21 cellular contexts compared by ENCODE assay signal in the genomic region with DNA sequence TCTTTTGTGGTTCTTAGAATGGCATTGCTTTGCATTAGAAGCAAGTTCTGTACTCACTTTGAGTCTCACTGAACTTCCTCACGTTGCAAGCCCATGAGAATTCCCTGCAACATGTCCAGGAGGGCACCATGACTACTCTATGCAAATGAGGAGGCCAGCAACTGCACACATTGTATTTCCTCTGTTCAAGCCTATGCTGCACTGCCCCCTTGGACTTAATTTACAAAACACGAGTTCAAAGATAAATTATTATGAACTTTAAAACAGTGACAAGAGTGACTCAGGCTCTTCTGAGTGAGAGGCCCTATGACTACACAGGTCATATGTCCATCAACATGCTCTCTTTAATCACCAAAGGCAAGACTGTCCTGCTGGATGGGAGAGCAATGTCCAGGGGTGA.
DNase-seq lines count a peak whose midpoint lies in the region; ATAC-seq and TF ChIP-seq lines count a peak whose summit lies in the region.
"Had no signal": no experiment of that assay in that cellular context is flagged by ENCODE, and none has a peak within 500 bp of the region (broad histone marks: within the 10 kb centered on the region; RNA-seq: fewer than 3 reads in every experiment).

No MANE protein-coding gene starts in this region.

- no peak overlapping the region for H3K4me3 Mint-ChIP-seq in endodermal cell
- H3K4me3 Mint-ChIP-seq: activated CD8-positive, alpha-beta memory T cell treated with anti-CD3 and anti-CD28 coated beads, Interleukin-2, amount 10 ng/mL, durations not matched to agents 7 days and 5 days; activated naive CD8-positive, alpha-beta T cell treated with anti-CD3 and anti-CD28 coated beads for 36 hours; activated T-helper 17 cell treated with anti-CD3 and anti-CD28 coated beads, Interleukin-2, amount 50 U/mL, for 72 hours; IgD-negative memory B cell had no signal

- no peak overlapping the region for H3K9ac ChIP-seq in endodermal cell (ENCODE audit: extremely low read depth, low read length, poor library complexity, severe bottlenecking)

- whole genome bisulfite sequencing in endodermal cell (ENCODE audit: insufficient coverage in 1 of 2, insufficient read length in 1 of 2), 2 experiments: 57 to 73% methylated on average over 1 to 2 of the region's 2 CpGs
- WGBS in sigmoid colon, 2 donors: 12 to 22% methylated on average over 2 of the region's 2 CpGs

- ATAC-seq in HG02885 (IDR thresholded peaks at IDR 0.05; ENCODE audit: poor library complexity, unreplicated experiment) (no peak), Right ventricle myocardium inferior (no peak)
- ATAC-seq: activated CD8-positive, alpha-beta memory T cell treated with anti-CD3 and anti-CD28 coated beads, Interleukin-2, amount 10 ng/mL, durations not matched to agents 7 days and 5 days; activated T-helper 17 cell treated with anti-CD3 and anti-CD28 coated beads, Interleukin-2, amount 50 U/mL, for 72 hours; heart left ventricle had no signal

- no peaks in the 10 kb centered on the region for H3K36me3 Mint-ChIP-seq in endodermal cell (ENCODE audit: low read depth)
- H3K36me3 Mint-ChIP-seq: activated CD8-positive, alpha-beta memory T cell treated with anti-CD3 and anti-CD28 coated beads, Interleukin-2, amount 10 ng/mL, durations not matched to agents 7 days and 5 days; activated naive CD8-positive, alpha-beta T cell treated with anti-CD3 and anti-CD28 coated beads for 36 hours; IgD-negative memory B cell had no signal

- DNase-seq in HT-29 (ENCODE audit: low spot score) (peak; percentile 32), NCI-H774 (lab: John Stamatoyannopoulos, UW) (peak; percentile 31), endodermal cell (no peak), sigmoid colon (no peak), NCI-H1105 treated with DMSO at 0.1 percent for 48 hours (lab: John Stamatoyannopoulos, UW) (no peak), Right ventricle myocardium inferior (ENCODE audit: missing footprints) (no peak)
- DNase-seq: activated CD4-positive, alpha-beta T cell treated with anti-CD3 and anti-CD28 coated beads for 48 hours; activated CD8-positive, alpha-beta memory T cell treated with anti-CD3 and anti-CD28 coated beads, Interleukin-2, amount 10 ng/mL, durations not matched to agents 7 days and 5 days; activated naive CD8-positive, alpha-beta T cell treated with anti-CD3 and anti-CD28 coated beads for 36 hours; colonic mucosa; EL; heart left ventricle; NCI-H2081; NCI-H446 treated with DMSO at 0.1 percent for 48 hours; SHP77; T-helper 1 cell had no signal

- H3K27me3 ChIP-seq in endodermal cell (ENCODE audit: control insufficient read depth, insufficient read depth, low read length, poor library complexity, severe bottlenecking): no peaks in the 10 kb centered on the region
- H3K27me3 ChIP-seq in neuron (ENCODE audit: insufficient read depth, low read length): no peaks in the 10 kb centered on the region
- no peaks in the 10 kb centered on the region for H3K27me3 ChIP-seq in sigmoid colon
- H3K27me3 ChIP-seq: colonic mucosa, heart left ventricle, right atrium auricular region had no signal

- H3K4me3 ChIP-seq in endodermal cell (ENCODE audit: low read length) (no peak overlapping the region), neuron (ENCODE audit: low read length) (peak overlapping the region; percentile 3), sigmoid colon (no peak overlapping the region)
- H3K4me3 ChIP-seq: colonic mucosa, heart left ventricle, right atrium auricular region had no signal

- TF ChIP-seq EP300 in sigmoid colon (IDR thresholded peaks at IDR 0.05): no peak

- no peaks in the 10 kb centered on the region for H3K27me3 Mint-ChIP-seq in endodermal cell (ENCODE audit: insufficient read depth)
- H3K27me3 Mint-ChIP-seq: activated CD8-positive, alpha-beta memory T cell treated with anti-CD3 and anti-CD28 coated beads, Interleukin-2, amount 10 ng/mL, durations not matched to agents 7 days and 5 days; activated naive CD8-positive, alpha-beta T cell treated with anti-CD3 and anti-CD28 coated beads for 36 hours; activated T-helper 17 cell treated with anti-CD3 and anti-CD28 coated beads, Interleukin-2, amount 50 U/mL, for 72 hours; IgD-negative memory B cell had no signal

- H3K4me1 Mint-ChIP-seq in endodermal cell: peaks cover 2% of the 10 kb centered on the region
- H3K4me1 Mint-ChIP-seq: activated CD8-positive, alpha-beta memory T cell treated with anti-CD3 and anti-CD28 coated beads, Interleukin-2, amount 10 ng/mL, durations not matched to agents 7 days and 5 days; activated naive CD8-positive, alpha-beta T cell treated with anti-CD3 and anti-CD28 coated beads for 36 hours; activated T-helper 17 cell treated with anti-CD3 and anti-CD28 coated beads, Interleukin-2, amount 50 U/mL, for 72 hours; IgD-negative memory B cell had no signal

- no peak overlapping the region for H3K27ac Mint-ChIP-seq in endodermal cell
- H3K27ac Mint-ChIP-seq: activated CD8-positive, alpha-beta memory T cell treated with anti-CD3 and anti-CD28 coated beads, Interleukin-2, amount 10 ng/mL, durations not matched to agents 7 days and 5 days; activated naive CD8-positive, alpha-beta T cell treated with anti-CD3 and anti-CD28 coated beads for 36 hours; activated T-helper 17 cell treated with anti-CD3 and anti-CD28 coated beads, Interleukin-2, amount 50 U/mL, for 72 hours; IgD-negative memory B cell had no signal

- H3K36me3 ChIP-seq in endodermal cell (ENCODE audit: control insufficient read depth, insufficient read depth, low read length) (no peaks in the 10 kb centered on the region), neuron (ENCODE audit: insufficient read depth, low read length) (no peaks in the 10 kb centered on the region), sigmoid colon (no peaks in the 10 kb centered on the region)
- H3K36me3 ChIP-seq: colonic mucosa, heart left ventricle, right atrium auricular region had no signal

- intact Hi-C loops in sigmoid colon (cut with DNase I): no loop called here
- intact Hi-C loops in Right ventricle myocardium inferior (cut with DNase I): no loop called here

- TF ChIP-seq POLR2A in sigmoid colon (IDR thresholded peaks at IDR 0.05): no peak

- TF ChIP-seq CTCF in endodermal cell (conservative IDR thresholded peaks at IDR 0.05): no peak
- TF ChIP-seq CTCF in sigmoid colon (IDR thresholded peaks at IDR 0.05): no peak

- H3K4me1 ChIP-seq in endodermal cell (ENCODE audit: control insufficient read depth, insufficient read depth, low read length): no peaks in the 10 kb centered on the region
- peaks cover 31% of the 10 kb centered on the region for H3K4me1 ChIP-seq in neuron (ENCODE audit: insufficient read depth, low read length)
- H3K4me1 ChIP-seq in sigmoid colon: no peaks in the 10 kb centered on the region
- H3K4me1 ChIP-seq: colonic mucosa, heart left ventricle, right atrium auricular region had no signal

- H3K9me3 Mint-ChIP-seq in endodermal cell: no peaks in the 10 kb centered on the region

- H3K27ac ChIP-seq in endodermal cell (ENCODE audit: low read depth, low read length) (peak overlapping the region; percentile 83), sigmoid colon (no peak overlapping the region)
- H3K27ac ChIP-seq: colonic mucosa, heart left ventricle, right atrium auricular region had no signal

- peak overlapping the region; percentile 2 for H2AFZ ChIP-seq in neuron (ENCODE audit: low read depth, low read length)

- H3K9me3 ChIP-seq in endodermal cell (ENCODE audit: control insufficient read depth, low read length) (no peaks in the 10 kb centered on the region), neuron (ENCODE audit: low read length) (no peaks in the 10 kb centered on the region), sigmoid colon (no peaks in the 10 kb centered on the region)
- H3K9me3 ChIP-seq: colonic mucosa, right atrium auricular region had no signal

Comparison
In these comparisons a context has a peak if more than half of its experiments do, and no peak if none do; other contexts are left out.
1. DNase-seq: peak in HT-29 (single experiment) and NCI-H774 (single experiment); none in endodermal cell (single experiment), sigmoid colon (single experiment), NCI-H1105 treated with DMSO at 0.1 percent for 48 hours (single experiment) and Right ventricle myocardium inferior (single experiment).